ENCODE assay signal across 8 cellular contexts in the genomic region with DNA sequence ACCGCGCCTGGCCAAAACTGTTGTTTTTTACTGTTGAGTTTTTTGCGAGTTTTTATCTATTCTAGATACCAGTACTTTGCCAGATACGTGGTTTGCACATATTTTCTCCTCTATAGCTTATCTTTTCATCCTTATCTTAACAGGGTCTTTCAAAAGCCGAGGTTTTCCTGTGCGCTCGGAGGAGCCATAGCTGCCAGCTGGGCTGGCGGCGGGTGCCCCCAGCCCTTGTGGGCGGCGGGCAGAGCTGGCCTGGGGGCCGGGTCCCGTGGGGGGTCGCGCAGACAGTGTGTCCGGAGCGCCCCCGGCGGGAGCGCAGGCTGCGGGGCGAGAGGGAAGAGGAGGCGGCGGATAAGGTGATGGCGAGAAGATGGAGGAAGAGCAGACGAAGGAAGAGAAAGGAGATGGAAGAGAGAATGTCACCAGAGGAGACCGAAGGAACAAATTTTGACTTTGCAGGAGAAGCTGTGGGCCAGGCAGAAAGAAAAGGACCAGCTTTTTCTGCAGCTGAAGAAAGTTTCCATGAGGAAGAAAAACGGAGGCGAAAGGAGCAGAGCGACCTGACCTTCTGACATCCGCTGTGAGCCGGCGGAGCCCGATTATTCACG. TPM values are rescaled to one million over a fixed set of nuclear protein-coding genes. Genes with fewer than 3 reads are reported as not detected.
DNase-seq lines count a peak whose midpoint lies in the region; ATAC-seq and TF ChIP-seq lines count a peak whose summit lies in the region.

No MANE protein-coding gene starts in this region.

- no peak for DNase-seq in activated CD4-positive, CD25-positive, alpha-beta regulatory T cell (lab: John Stamatoyannopoulos, UW)
- no peak for DNase-seq in activated CD4-positive, alpha-beta memory T cell treated with anti-CD3 and anti-CD28 coated beads for 36 hours
- no peak for DNase-seq in right atrium auricular region (ENCODE audit: low spot score)
- DNase-seq in stimulated activated CD8-positive, alpha-beta memory T cell treated with anti-CD3 and anti-CD28 coated beads, Interleukin-4, amount 100 ng/mL, for 48 hours, result peak; percentile 48
- no peak for DNase-seq in HCEC 1CT

- intact Hi-C loops in activated CD4-positive, alpha-beta memory T cell treated with anti-CD3 and anti-CD28 coated beads for 36 hours (cut with micrococcal nuclease), result loop anchor here (1.0 kb wide), 1 partner anchor 11 kb away; a partner anchor contains a TSS

- POLR2A ChIA-PET in activated CD4-positive, alpha-beta memory T cell treated with anti-CD3 and anti-CD28 coated beads for 36 hours (lab: Charles Lee), result interaction anchor here (0.8 to 5.7 kb wide), 8 partner anchors 12 to 201 kb away, joined by 3 to 87 read pairs (median 4); a partner anchor contains a TSS

- no peaks in the 10 kb centered on the region for H3K36me3 ChIP-seq in right atrium auricular region

- no peaks in the 10 kb centered on the region for H3K27me3 Mint-ChIP-seq in activated CD4-positive, alpha-beta memory T cell treated with anti-CD3 and anti-CD28 coated beads for 36 hours

- no peaks in the 10 kb centered on the region for H3K9me3 Mint-ChIP-seq in activated CD4-positive, alpha-beta memory T cell treated with anti-CD3 and anti-CD28 coated beads for 36 hours

- no peaks in the 10 kb centered on the region for H3K27me3 ChIP-seq in right atrium auricular region

- no peaks in the 10 kb centered on the region for H3K9me3 ChIP-seq in right atrium auricular region

- no peaks in the 10 kb centered on the region for H3K36me3 Mint-ChIP-seq in activated CD4-positive, alpha-beta memory T cell treated with anti-CD3 and anti-CD28 coated beads for 36 hours

- peaks cover 12% of the 10 kb centered on the region for H3K4me1 Mint-ChIP-seq in activated CD4-positive, alpha-beta memory T cell treated with anti-CD3 and anti-CD28 coated beads for 36 hours (ENCODE audit: low read depth)

- peak overlapping the region; percentile 39 to 55 for H3K4me3 ChIP-seq in right atrium auricular region

- peak; percentile 24 to 33 for ATAC-seq in activated CD4-positive, CD25-positive, alpha-beta regulatory T cell treated with anti-CD3 and anti-CD28 coated beads, Interleukin-2, amount 50 U/mL, for 24 hours
- ATAC-seq in HG02798 (IDR thresholded peaks at IDR 0.05; ENCODE audit: poor library complexity, unreplicated experiment) (peak; percentile 27), HG03175 (IDR thresholded peaks at IDR 0.05; ENCODE audit: unreplicated experiment) (no peak)

- peak overlapping the region; percentile 88 for H3K27ac Mint-ChIP-seq in activated CD4-positive, alpha-beta memory T cell treated with anti-CD3 and anti-CD28 coated beads for 36 hours

- H3K4me3 Mint-ChIP-seq in activated CD4-positive, alpha-beta memory T cell treated with anti-CD3 and anti-CD28 coated beads for 36 hours, result peak overlapping the region; percentile 82

- peaks cover 0 to 12% of the 10 kb centered on the region in 2 donors for H3K4me1 ChIP-seq in right atrium auricular region

- no peak for TF ChIP-seq CTCF in right atrium auricular region (IDR thresholded peaks at IDR 0.05)

- H3K27ac ChIP-seq in right atrium auricular region, result peak overlapping the region; percentile 1 to 40

- CTCF ChIA-PET in activated CD4-positive, alpha-beta memory T cell treated with anti-CD3 and anti-CD28 coated beads for 36 hours (lab: Charles Lee), result interaction anchor here (1.0 to 2.7 kb wide), 8 partner anchors 35 to 829 kb away, joined by 3 to 15 read pairs (median 6); a partner anchor contains a TSS

RNA-seq across cellular contexts. Expression of a gene that starts 11.0 kb away (rescaled TPM):
- total RNA-seq in activated CD4-positive, alpha-beta memory T cell treated with anti-CD3 and anti-CD28 coated beads for 36 hours, result 100 to 1,000 TPM; 390 to 393 TPM
- total RNA-seq in right atrium auricular region, result 100 to 1,000 TPM; 302 to 323 TPM

RNA-seq across cellular contexts. Expression of a gene that starts 33.9 kb away (rescaled TPM):
- 100 to 1,000 TPM; 118 to 127 TPM for total RNA-seq in activated CD4-positive, alpha-beta memory T cell treated with anti-CD3 and anti-CD28 coated beads for 36 hours
- total RNA-seq in right atrium auricular region, result 1 to 10 TPM; 7.2 to 8.9 TPM

RNA-seq across cellular contexts. Expression of a gene that starts 55.2 kb away (rescaled TPM):
- total RNA-seq in activated CD4-positive, alpha-beta memory T cell treated with anti-CD3 and anti-CD28 coated beads for 36 hours, result not detected
- total RNA-seq in right atrium auricular region, result under 1 TPM in 1 of 2 donors, not detected in 1; 0.59 TPM

Comparison
In these comparisons a context has a peak if more than half of its experiments do, and no peak if none do; other contexts are left out.
1. RNA of a gene that starts 33.9 kb away (total RNA-seq): 118 to 127 TPM in activated CD4-positive, alpha-beta memory T cell treated with anti-CD3 and anti-CD28 coated beads for 36 hours; 7.2 to 8.9 TPM in right atrium auricular region; every median in the first group is over 10 times any median in the second.